1 cellular context compared by ENCODE assay signal in the genomic region with DNA sequence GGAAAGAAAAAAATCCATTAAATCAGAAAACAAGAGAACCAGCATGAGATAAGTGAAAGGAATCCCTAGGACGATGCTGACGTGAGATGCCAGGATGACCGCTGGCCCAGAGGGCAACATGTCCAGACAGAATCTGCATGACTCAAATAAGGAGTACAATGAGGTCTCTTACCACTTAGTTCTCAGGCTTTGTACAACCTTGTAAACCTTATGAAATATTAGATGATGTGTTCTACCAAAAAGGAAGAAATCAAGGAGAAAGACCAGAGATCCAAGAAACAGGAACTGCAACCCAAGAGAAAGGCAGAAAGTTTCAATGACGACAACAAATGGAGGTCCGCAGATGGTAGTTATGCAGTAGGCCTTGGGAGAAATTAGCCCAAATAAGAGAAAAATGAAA.
TF ChIP-seq lines count a peak whose summit lies in the region.

No MANE protein-coding gene starts in this region.

TF ChIP-seq in GM12878, 131 proteins besides CTCF, POLR2A, EP300 and RAD21 (continued from another document):
- TF ChIP-seq ZBTB40 (IDR thresholded peaks at IDR 0.05; ENCODE audit: borderline replicate concordance), result no peak
- TF ChIP-seq STAT1 (conservative IDR thresholded peaks at IDR 0.05), result no peak
- TF ChIP-seq, protein P1, sequence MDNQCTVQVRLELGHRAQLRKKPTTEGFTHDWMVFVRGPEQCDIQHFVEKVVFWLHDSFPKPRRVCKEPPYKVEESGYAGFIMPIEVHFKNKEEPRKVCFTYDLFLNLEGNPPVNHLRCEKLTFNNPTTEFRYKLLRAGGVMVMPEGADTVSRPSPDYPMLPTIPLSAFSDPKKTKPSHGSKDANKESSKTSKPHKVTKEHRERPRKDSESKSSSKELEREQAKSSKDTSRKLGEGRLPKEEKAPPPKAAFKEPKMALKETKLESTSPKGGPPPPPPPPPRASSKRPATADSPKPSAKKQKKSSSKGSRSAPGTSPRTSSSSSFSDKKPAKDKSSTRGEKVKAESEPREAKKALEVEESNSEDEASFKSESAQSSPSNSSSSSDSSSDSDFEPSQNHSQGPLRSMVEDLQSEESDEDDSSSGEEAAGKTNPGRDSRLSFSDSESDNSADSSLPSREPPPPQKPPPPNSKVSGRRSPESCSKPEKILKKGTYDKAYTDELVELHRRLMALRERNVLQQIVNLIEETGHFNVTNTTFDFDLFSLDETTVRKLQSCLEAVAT (IDR thresholded peaks at IDR 0.05), result no peak
- peak; percentile 76 for TF ChIP-seq PAX5 (IDR thresholded peaks at IDR 0.05; ENCODE audit: borderline replicate concordance, low read depth, low read length)
- TF ChIP-seq SPI1 (IDR thresholded peaks at IDR 0.05; ENCODE audit: borderline replicate concordance, insufficient read depth, low read depth, low read length), result peak; percentile 98
- no peak for TF ChIP-seq POLR2AphosphoS2 (IDR thresholded peaks at IDR 0.05; ENCODE audit: low read depth, low read length)
- peak; percentile 87 for TF ChIP-seq DPF2 (IDR thresholded peaks at IDR 0.05)
- peak; percentile 71; the same call in 1 of the 2 replicates for TF ChIP-seq FOXM1 (IDR thresholded peaks at IDR 0.05; ENCODE audit: low read depth, low read length)
- TF ChIP-seq SUZ12 (IDR thresholded peaks at IDR 0.05; ENCODE audit: unreplicated experiment), result no peak
- no peak for TF ChIP-seq RFX5 (IDR thresholded peaks at IDR 0.05; ENCODE audit: low read depth, low read length)
- TF ChIP-seq CHD2 (IDR thresholded peaks at IDR 0.05; ENCODE audit: borderline replicate concordance, low read depth, low read length), result no peak
- TF ChIP-seq ESRRA (IDR thresholded peaks at IDR 0.05; ENCODE audit: low read length), result no peak
- TF ChIP-seq ATF2 (IDR thresholded peaks at IDR 0.05; ENCODE audit: low read length), result peak; percentile 72; the same call in 1 of the 2 replicates
- no peak for TF ChIP-seq SIN3A (IDR thresholded peaks at IDR 0.05; ENCODE audit: low read depth, low read length)
- TF ChIP-seq ZNF384 (IDR thresholded peaks at IDR 0.05; ENCODE audit: borderline replicate concordance, low read depth, low read length), result no peak
- TF ChIP-seq USF2 (IDR thresholded peaks at IDR 0.05; ENCODE audit: borderline replicate concordance, low read depth, low read length), result no peak
- TF ChIP-seq, protein P2, sequence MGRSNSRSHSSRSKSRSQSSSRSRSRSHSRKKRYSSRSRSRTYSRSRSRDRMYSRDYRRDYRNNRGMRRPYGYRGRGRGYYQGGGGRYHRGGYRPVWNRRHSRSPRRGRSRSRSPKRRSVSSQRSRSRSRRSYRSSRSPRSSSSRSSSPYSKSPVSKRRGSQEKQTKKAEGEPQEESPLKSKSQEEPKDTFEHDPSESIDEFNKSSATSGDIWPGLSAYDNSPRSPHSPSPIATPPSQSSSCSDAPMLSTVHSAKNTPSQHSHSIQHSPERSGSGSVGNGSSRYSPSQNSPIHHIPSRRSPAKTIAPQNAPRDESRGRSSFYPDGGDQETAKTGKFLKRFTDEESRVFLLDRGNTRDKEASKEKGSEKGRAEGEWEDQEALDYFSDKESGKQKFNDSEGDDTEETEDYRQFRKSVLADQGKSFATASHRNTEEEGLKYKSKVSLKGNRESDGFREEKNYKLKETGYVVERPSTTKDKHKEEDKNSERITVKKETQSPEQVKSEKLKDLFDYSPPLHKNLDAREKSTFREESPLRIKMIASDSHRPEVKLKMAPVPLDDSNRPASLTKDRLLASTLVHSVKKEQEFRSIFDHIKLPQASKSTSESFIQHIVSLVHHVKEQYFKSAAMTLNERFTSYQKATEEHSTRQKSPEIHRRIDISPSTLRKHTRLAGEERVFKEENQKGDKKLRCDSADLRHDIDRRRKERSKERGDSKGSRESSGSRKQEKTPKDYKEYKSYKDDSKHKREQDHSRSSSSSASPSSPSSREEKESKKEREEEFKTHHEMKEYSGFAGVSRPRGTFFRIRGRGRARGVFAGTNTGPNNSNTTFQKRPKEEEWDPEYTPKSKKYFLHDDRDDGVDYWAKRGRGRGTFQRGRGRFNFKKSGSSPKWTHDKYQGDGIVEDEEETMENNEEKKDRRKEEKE (IDR thresholded peaks at IDR 0.05), result no peak
- TF ChIP-seq ELK1 (IDR thresholded peaks at IDR 0.05; ENCODE audit: low read depth, low read length), result no peak
- TF ChIP-seq NRF1 (conservative IDR thresholded peaks at IDR 0.05; ENCODE audit: low read depth, low read length), result no peak
- TF ChIP-seq, protein P3, sequence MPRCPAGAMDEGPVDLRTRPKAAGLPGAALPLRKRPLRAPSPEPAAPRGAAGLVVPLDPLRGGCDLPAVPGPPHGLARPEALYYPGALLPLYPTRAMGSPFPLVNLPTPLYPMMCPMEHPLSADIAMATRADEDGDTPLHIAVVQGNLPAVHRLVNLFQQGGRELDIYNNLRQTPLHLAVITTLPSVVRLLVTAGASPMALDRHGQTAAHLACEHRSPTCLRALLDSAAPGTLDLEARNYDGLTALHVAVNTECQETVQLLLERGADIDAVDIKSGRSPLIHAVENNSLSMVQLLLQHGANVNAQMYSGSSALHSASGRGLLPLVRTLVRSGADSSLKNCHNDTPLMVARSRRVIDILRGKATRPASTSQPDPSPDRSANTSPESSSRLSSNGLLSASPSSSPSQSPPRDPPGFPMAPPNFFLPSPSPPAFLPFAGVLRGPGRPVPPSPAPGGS (IDR thresholded peaks at IDR 0.05; ENCODE audit: borderline replicate concordance, insufficient read depth, low read depth, low read length, poor library complexity, severe bottlenecking), result peak; percentile 66
- peak; percentile 90; the same call in 1 of the 2 replicates for TF ChIP-seq BCL11A (IDR thresholded peaks at IDR 0.05; ENCODE audit: low read depth, low read length)
- no peak for TF ChIP-seq TCF3 (IDR thresholded peaks at IDR 0.05; ENCODE audit: borderline replicate concordance, insufficient read depth, low read depth, low read length)
- no peak for TF ChIP-seq MXI1 (IDR thresholded peaks at IDR 0.05; ENCODE audit: low read depth, low read length)
- TF ChIP-seq MEF2A (IDR thresholded peaks at IDR 0.05; ENCODE audit: insufficient read depth, low read depth, low read length), result no peak
- peak; percentile 85 to 89 for TF ChIP-seq IKZF2 (IDR thresholded peaks at IDR 0.05)
- TF ChIP-seq, protein P4, sequence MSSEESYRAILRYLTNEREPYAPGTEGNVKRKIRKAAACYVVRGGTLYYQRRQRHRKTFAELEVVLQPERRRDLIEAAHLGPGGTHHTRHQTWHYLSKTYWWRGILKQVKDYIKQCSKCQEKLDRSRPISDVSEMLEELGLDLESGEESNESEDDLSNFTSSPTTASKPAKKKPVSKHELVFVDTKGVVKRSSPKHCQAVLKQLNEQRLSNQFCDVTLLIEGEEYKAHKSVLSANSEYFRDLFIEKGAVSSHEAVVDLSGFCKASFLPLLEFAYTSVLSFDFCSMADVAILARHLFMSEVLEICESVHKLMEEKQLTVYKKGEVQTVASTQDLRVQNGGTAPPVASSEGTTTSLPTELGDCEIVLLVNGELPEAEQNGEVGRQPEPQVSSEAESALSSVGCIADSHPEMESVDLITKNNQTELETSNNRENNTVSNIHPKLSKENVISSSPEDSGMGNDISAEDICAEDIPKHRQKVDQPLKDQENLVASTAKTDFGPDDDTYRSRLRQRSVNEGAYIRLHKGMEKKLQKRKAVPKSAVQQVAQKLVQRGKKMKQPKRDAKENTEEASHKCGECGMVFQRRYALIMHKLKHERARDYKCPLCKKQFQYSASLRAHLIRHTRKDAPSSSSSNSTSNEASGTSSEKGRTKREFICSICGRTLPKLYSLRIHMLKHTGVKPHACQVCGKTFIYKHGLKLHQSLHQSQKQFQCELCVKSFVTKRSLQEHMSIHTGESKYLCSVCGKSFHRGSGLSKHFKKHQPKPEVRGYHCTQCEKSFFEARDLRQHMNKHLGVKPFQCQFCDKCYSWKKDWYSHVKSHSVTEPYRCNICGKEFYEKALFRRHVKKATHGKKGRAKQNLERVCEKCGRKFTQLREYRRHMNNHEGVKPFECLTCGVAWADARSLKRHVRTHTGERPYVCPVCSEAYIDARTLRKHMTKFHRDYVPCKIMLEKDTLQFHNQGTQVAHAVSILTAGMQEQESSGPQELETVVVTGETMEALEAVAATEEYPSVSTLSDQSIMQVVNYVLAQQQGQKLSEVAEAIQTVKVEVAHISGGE (CRISPR knock-in tag; IDR thresholded peaks at IDR 0.05), result no peak
- TF ChIP-seq CEBPZ (IDR thresholded peaks at IDR 0.05; ENCODE audit: low read depth, low read length), result no peak
- 0 out of 4 replicates have a peak, but pooled peaks of 1 of the 2 experiments have one; percentile 17 for TF ChIP-seq BHLHE40 (IDR thresholded peaks at IDR 0.05; ENCODE audit: borderline replicate concordance in 1 of 2, low read depth in 2 of 2, low read length in 1 of 2)
- peak; percentile 71 for TF ChIP-seq GATAD2B (conservative IDR thresholded peaks at IDR 0.05; ENCODE audit: low read depth)
- no peak for TF ChIP-seq RAD51 (IDR thresholded peaks at IDR 0.05)
- no peak for TF ChIP-seq JUND (IDR thresholded peaks at IDR 0.05; ENCODE audit: low read depth, low read length)
- TF ChIP-seq SRF (IDR thresholded peaks at IDR 0.05; ENCODE audit: low read depth in 2 of 2, low read length in 2 of 2), result 0 out of 4 replicates have a peak, but pooled peaks of 1 of the 2 experiments have one; percentile 5
- peak; percentile 68; the same call in 1 of the 2 replicates for TF ChIP-seq MTA2 (IDR thresholded peaks at IDR 0.05; ENCODE audit: low read depth)
- no peak for TF ChIP-seq EGR1 (IDR thresholded peaks at IDR 0.05; ENCODE audit: borderline replicate concordance in 1 of 2, low read depth in 2 of 2, low read length in 2 of 2)
TF ChIP-seq in GM12878: peak in this region for 30.
